In genomic region chr16:55240933-55241332, GRCh38 we compare ENCODE assay signal across 26 cellular contexts.
DNase-seq lines count a peak whose midpoint lies in the region; ATAC-seq, FAIRE-seq and TF ChIP-seq lines count a peak whose summit lies in the region.
"Had no signal": no experiment of that assay in that cellular context is flagged by ENCODE, and none has a peak within 500 bp of the region (broad histone marks: within the 10 kb centered on the region; RNA-seq: fewer than 3 reads in every experiment).

No MANE protein-coding gene starts in this region.

- no peaks in the 10 kb centered on the region; a peak in 2 of 5 replicates for H3K9me3 Mint-ChIP-seq in H9

- H3K14ac ChIP-seq in H9 (ENCODE audit: insufficient read depth, low read length) (no peak overlapping the region), H1 (ENCODE audit: insufficient read length) (no peak overlapping the region)

- H4K8ac ChIP-seq in H9 (replicated peaks; ENCODE audit: insufficient read length, low read depth, low read length) (no peak overlapping the region), H1 (ENCODE audit: extremely low read depth, insufficient read depth, low read length) (no peak overlapping the region)

- H3K4ac ChIP-seq in H9 (ENCODE audit: low read depth, low read length) (no peak overlapping the region), H1 (replicated peaks; ENCODE audit: insufficient read length, low read depth, low read length) (no peak overlapping the region)

- H3K27ac ChIP-seq in H9 (ENCODE audit: insufficient read length, low read depth, low read length) (no peak overlapping the region), H1 (ENCODE audit: low read depth, low read length) (no peak overlapping the region)
- H3K27ac ChIP-seq: BLaER1, SJSA1 had no signal

- H3K23me2 ChIP-seq in H9 (ENCODE audit: insufficient read length, low read depth, low read length, poor library complexity, severe bottlenecking), result no peaks in the 10 kb centered on the region
- H3K23me2 ChIP-seq in H1 (ENCODE audit: low read depth, low read length), result no peaks in the 10 kb centered on the region

- H2BK15ac ChIP-seq in H9 (ENCODE audit: low read depth, low read length) (no peak overlapping the region), H1 (ENCODE audit: low read length) (no peak overlapping the region)

- H3K9me3 ChIP-seq in H9 (ENCODE audit: control insufficient read depth, low read depth, low read length), result no peaks in the 10 kb centered on the region
- no peaks in the 10 kb centered on the region for H3K9me3 ChIP-seq in H1 (ENCODE audit: insufficient read depth in 2 of 2, low read depth in 1 of 2, low read length in 1 of 2)
- H3K9me3 ChIP-seq: BLaER1, MG63, SJSA1 had no signal

- no peaks in the 10 kb centered on the region for H3K79me1 ChIP-seq in H9 (ENCODE audit: insufficient read depth, low read depth, low read length, poor library complexity, severe bottlenecking)
- H3K79me1 ChIP-seq in H1 (ENCODE audit: low read depth, low read length), result no peaks in the 10 kb centered on the region

- no peak overlapping the region for H2BK5ac ChIP-seq in H9 (ENCODE audit: insufficient read length, low read length)
- no peak overlapping the region for H2BK5ac ChIP-seq in H1 (ENCODE audit: low read depth, low read length)

- POLR2A ChIA-PET in H1 (lab: Charles Lee; ENCODE audit: partially characterized antibody), result no interaction called here

- H3K27ac Mint-ChIP-seq in H9, result peak overlapping the region; percentile 35 to 81 (median 63); a peak in 3 of 7 replicates
- H3K27ac Mint-ChIP-seq: CD4-positive, CD25-positive, alpha-beta regulatory T cell had no signal

- H4K5ac ChIP-seq in H9 (ENCODE audit: insufficient read length, low read depth, low read length) (no peak overlapping the region), H1 (ENCODE audit: insufficient read length, low read depth, low read length) (no peak overlapping the region)

- H2BK20ac ChIP-seq in H9 (ENCODE audit: low read depth, low read length, poor library complexity, severe bottlenecking) (no peak overlapping the region), H1 (ENCODE audit: low read length) (no peak overlapping the region)

- no peaks in the 10 kb centered on the region for H3K27me3 ChIP-seq in H9 (ENCODE audit: insufficient read depth, low read length)
- H3K27me3 ChIP-seq in H1 (replicated peaks in 1 of 4; ENCODE audit: control insufficient read depth in 3 of 4, extremely low read depth in 1 of 4, insufficient read depth in 3 of 4, low read length in 3 of 4), result no peaks in the 10 kb centered on the region
- H3K27me3 ChIP-seq: BLaER1, MG63, SJSA1 had no signal

- no peak overlapping the region for H2BK120ac ChIP-seq in H9 (ENCODE audit: low read depth, low read length, poor library complexity, severe bottlenecking)
- H2BK120ac ChIP-seq in H1 (replicated peaks; ENCODE audit: low read depth, low read length), result no peak overlapping the region

- H3K56ac ChIP-seq in H9 (ENCODE audit: insufficient read length, low read depth, low read length) (no peak overlapping the region), H1 (replicated peaks; ENCODE audit: insufficient read length, low read depth, low read length) (no peak overlapping the region)

- H2BK12ac ChIP-seq in H9 (ENCODE audit: insufficient read length, low read depth, low read length) (no peak overlapping the region), H1 (ENCODE audit: low read depth, low read length) (no peak overlapping the region)

- H3K79me2 ChIP-seq in H9 (ENCODE audit: insufficient read depth, low read length), result no peaks in the 10 kb centered on the region
- H3K79me2 ChIP-seq in H1 (ENCODE audit: control insufficient read depth in 1 of 2, insufficient read depth in 2 of 2, low read length in 2 of 2), result no peaks in the 10 kb centered on the region

- H3K36me3 ChIP-seq in H1 (ENCODE audit: control insufficient read depth in 2 of 4, insufficient read depth in 4 of 4, low read length in 3 of 4), result no peaks in the 10 kb centered on the region
- H3K36me3 ChIP-seq: BLaER1, MG63, SJSA1 had no signal

- no peak overlapping the region for H3T11ph ChIP-seq in H9 (ENCODE audit: low read length)

- TF ChIP-seq RAD21 in H1 (IDR thresholded peaks at IDR 0.05 in 1 of 2, conservative IDR thresholded peaks at IDR 0.05 in 1 of 2; ENCODE audit: low read depth in 2 of 2, low read length in 2 of 2), result no peak

- H3K9ac ChIP-seq in H9 (ENCODE audit: extremely low read depth, insufficient read length, low read length) (no peak overlapping the region), H1 (replicated peaks in 1 of 4; ENCODE audit: extremely low read depth in 1 of 4, low read depth in 3 of 4, low read length in 3 of 4) (no peak overlapping the region)
- H3K9ac ChIP-seq: BLaER1 had no signal

- H4K20me1 ChIP-seq in H9 (ENCODE audit: control insufficient read depth, insufficient read depth, insufficient read length), result no peaks in the 10 kb centered on the region
- no peaks in the 10 kb centered on the region for H4K20me1 ChIP-seq in H1 (replicated peaks in 1 of 2; ENCODE audit: control insufficient read depth in 1 of 2, insufficient read depth in 2 of 2, low read length in 2 of 2)
- H4K20me1 ChIP-seq: BLaER1 had no signal

- no peak for TF ChIP-seq EP300 in H1 (IDR thresholded peaks at IDR 0.05; ENCODE audit: borderline replicate concordance in 1 of 2, low read depth in 2 of 2, low read length in 2 of 2)

- no peak overlapping the region for H3K18ac ChIP-seq in H9 (ENCODE audit: insufficient read length, low read depth, low read length)
- H3K18ac ChIP-seq in H1 (ENCODE audit: extremely low read depth, low read length), result no peak overlapping the region

- H3K23ac ChIP-seq in H9 (ENCODE audit: insufficient read length, low read depth, low read length) (no peak overlapping the region), H1 (ENCODE audit: insufficient read length) (no peak overlapping the region)

- H2AK5ac ChIP-seq in H9 (ENCODE audit: insufficient read length, low read length) (no peak overlapping the region), H1 (ENCODE audit: low read depth, low read length) (no peak overlapping the region)

- WGBS in H9 (ENCODE audit: extremely low coverage, insufficient read length, low lambda C conversion rate), result no CpG with 5 or more reads among the region's 10 CpGs
- 66% methylated on average over 10 of the region's 10 CpGs; no CpG with 5 or more reads in 1 of the 2 experiments for WGBS in H1 (ENCODE audit: extremely low coverage in 1 of 2, insufficient coverage in 1 of 2, insufficient read length in 1 of 2, insufficient replicate concordance in 2 of 2, low coverage in 1 of 2, low lambda C conversion rate in 2 of 2, missing lambda C conversion rate in 1 of 2), 2 experiments

- H3K4me3 Mint-ChIP-seq in H9, result no peak overlapping the region
- H3K4me3 Mint-ChIP-seq: CD4-positive, CD25-positive, alpha-beta regulatory T cell had no signal

- H3K4me1 Mint-ChIP-seq in H9, result peaks cover 32 to 33% of the 10 kb centered on the region in 2 experiments
- H3K4me1 Mint-ChIP-seq: CD4-positive, CD25-positive, alpha-beta regulatory T cell had no signal

- H3K4me2 ChIP-seq in H9 (ENCODE audit: insufficient read depth, insufficient read length, low read length) (no peak overlapping the region), H1 (ENCODE audit: insufficient read depth in 1 of 2, low read depth in 2 of 2, low read length in 2 of 2) (no peak overlapping the region)
- H3K4me2 ChIP-seq: BLaER1 had no signal

- TF ChIP-seq POLR2A in H1 (IDR thresholded peaks at IDR 0.05; ENCODE audit: control extremely low read depth in 1 of 2, low read depth in 2 of 2, low read length in 2 of 2), result no peak

- peaks cover 14% of the 10 kb centered on the region for H3K27me3 Mint-ChIP-seq in H9 (ENCODE audit: low read depth)
- H3K27me3 Mint-ChIP-seq: CD4-positive, CD25-positive, alpha-beta regulatory T cell had no signal

- H3K4me3 ChIP-seq in H1 (ENCODE audit: extremely low read depth in 1 of 4, insufficient read depth in 2 of 4, low read depth in 3 of 4, low read length in 4 of 4), result no peak overlapping the region
- H3K4me3 ChIP-seq: BLaER1, GM12878, MG63, SJSA1 had no signal

- no peak for ATAC-seq in HG02798 (IDR thresholded peaks at IDR 0.05; ENCODE audit: poor library complexity, unreplicated experiment)
- ATAC-seq: GM12878 had no signal

- DNase-seq in COR-L47 (lab: John Stamatoyannopoulos, UW) (peak; percentile 37), H9 (peak; percentile 46), H1 (ENCODE audit: low read depth in 1 of 2, low spot score in 2 of 2) (peak in 1 of 2 experiments; percentile 13), iPS-NIHi7 (ENCODE audit: extremely low spot score) (peak; percentile 41), cerebellar cortex (ENCODE audit: low spot score) (no peak), HuH-7 (ENCODE audit: low spot score) (no peak)
- DNase-seq: CD4-positive, CD25-positive, alpha-beta regulatory T cell; DMS53; GDM1; IMR-90; KG1; MG63; NCI-H1105 treated with DMSO at 0.1 percent for 48 hours; NCI-H1694; NCI-H2029 treated with DMSO at 0.1 percent for 48 hours; NCI-H2171; NCI-H226; NCI-H510A; NCI-H82; Right ventricle myocardium superior; RPMI8226 had no signal

- H3K4me1 ChIP-seq in H9 (ENCODE audit: insufficient read depth, low read length) (peaks cover 2% of the 10 kb centered on the region; the same call in 1 of the 2 replicates), H1 (replicated peaks in 1 of 4; ENCODE audit: control insufficient read depth in 3 of 4, insufficient read depth in 4 of 4, low read length in 3 of 4) (peaks cover 0 to 2% (median 0%) of the 10 kb centered on the region in 4 experiments; a peak in 3 of 7 replicates)
- H3K4me1 ChIP-seq: SJSA1 had no signal

- no peak for TF ChIP-seq CTCF in H9 (conservative IDR thresholded peaks at IDR 0.05)
- no peak for TF ChIP-seq CTCF in H1 (IDR thresholded peaks at IDR 0.05; ENCODE audit: control extremely low read depth in 1 of 3, insufficient read depth in 1 of 3, low read depth in 1 of 3, low read length in 3 of 3)

- CTCF ChIA-PET in H1 (lab: Charles Lee; ENCODE audit: partially characterized antibody), result interaction anchor here (1.1 to 2.2 kb wide), 4 partner anchors 17 to 253 kb away, joined by 3 to 7 read pairs (median 4); no protein-coding TSS in a partner anchor

- no peaks in the 10 kb centered on the region for H3K36me3 Mint-ChIP-seq in H9 (ENCODE audit: insufficient read depth in 1 of 3, low read depth in 3 of 3)
- H3K36me3 Mint-ChIP-seq: CD4-positive, CD25-positive, alpha-beta regulatory T cell had no signal

- no peak overlapping the region for H2AFZ ChIP-seq in H9 (ENCODE audit: low read length)
- H2AFZ ChIP-seq in H1 (ENCODE audit: low read length), result no peak overlapping the region

- peak; percentile 36 for FAIRE-seq in H1 (lab: Jason Lieb, UNC)
- FAIRE-seq: A204.1, GM12878 had no signal

- H4K91ac ChIP-seq in H9 (ENCODE audit: insufficient read length, low read depth, low read length) (no peak overlapping the region), H1 (replicated peaks; ENCODE audit: insufficient read length, low read length) (no peak overlapping the region)

Comparison
In these comparisons a context has a peak if more than half of its experiments do, and no peak if none do; other contexts are left out.
1. DNase-seq: peak in COR-L47 (single experiment), H9 (single experiment) and iPS-NIHi7 (single experiment); none in cerebellar cortex (single experiment) and HuH-7 (single experiment).